In the genomic region with DNA sequence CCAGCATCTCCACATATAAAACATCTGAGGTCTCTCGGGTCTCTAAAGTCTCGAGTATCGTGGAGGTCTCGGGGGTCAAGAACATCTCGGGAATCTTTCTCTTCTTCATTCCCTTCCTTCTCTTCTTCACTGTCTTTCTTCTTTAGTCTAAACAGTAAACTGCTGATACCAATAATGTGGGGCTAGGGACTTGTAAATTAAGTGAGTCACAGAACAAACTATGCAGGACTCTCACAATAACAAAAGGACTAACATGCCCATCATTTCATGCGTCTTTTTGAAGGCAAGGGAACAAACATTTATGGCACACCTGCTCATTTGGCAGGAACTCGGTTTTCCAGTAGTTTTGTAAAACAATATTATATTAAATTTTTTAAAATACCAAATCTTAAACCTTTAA, we compare ENCODE assay signal across 26 cellular contexts.
"Had no signal": no experiment of that assay in that cellular context is flagged by ENCODE, and none has a peak within 500 bp of the region (broad histone marks: within the 10 kb centered on the region; RNA-seq: fewer than 3 reads in every experiment).

No MANE protein-coding gene starts in this region.

- H3K27ac ChIP-seq: heart left ventricle, left lung, lower lobe of right lung, pancreas, psoas muscle, sigmoid colon, stomach, thyroid gland, upper lobe of left lung had no signal

- FAIRE-seq: pancreas had no signal

- H3K9me3 Mint-ChIP-seq: activated naive CD4-positive, alpha-beta T cell treated with anti-CD3 and anti-CD28 coated beads for 36 hours; activated naive CD8-positive, alpha-beta T cell treated with anti-CD3 and anti-CD28 coated beads, Interleukin-2, amount 10 ng/mL, durations not matched to agents 7 days and 5 days; activated T-helper 1 cell treated with anti-CD3 and anti-CD28 coated beads, Interleukin-12 subunit alpha, Interleukin-12 subunit beta, Interleukin-2, Interleukin-4 antibody, amounts not matched to agents 30 ng/mL and 10 ng/mL and 1 ng/mL, durations not matched to agents 14 hours and 24 hours and 36 hours; nephron; stimulated activated naive B cell treated with anti-CD40 and anti-IgM and Interleukin-4, amounts not matched to agents 10 μg/mL and 1 μg/mL and 100 μg/mL, for 72 hours had no signal

- DNase-seq: activated CD4-positive, alpha-beta T cell treated with anti-CD3 and anti-CD28 coated beads for 4 hours; activated CD4-positive, alpha-beta T cell treated with anti-CD3 and anti-CD28 coated beads, Interleukin-2, amount 50 U/mL, for 48 hours; activated CD8-positive, alpha-beta memory T cell treated with anti-CD3 and anti-CD28 coated beads for 24 hours; activated effector memory CD4-positive, alpha-beta T cell treated with anti-CD3 and anti-CD28 coated beads, Interleukin-2, amount 50 U/mL, for 16 hours; activated naive CD4-positive, alpha-beta T cell treated with anti-CD3 and anti-CD28 coated beads for 36 hours; activated naive CD8-positive, alpha-beta T cell treated with anti-CD3 and anti-CD28 coated beads, Interleukin-2, amount 10 ng/mL, durations not matched to agents 7 days and 5 days; activated T-cell treated with anti-CD3 and anti-CD28 coated beads, Interleukin-2, amount 50 U/mL, for 1 hour; caudate nucleus; foreskin fibroblast; heart left ventricle; hypothalamus; left lung; lower lobe of right lung; mesenchymal stem cell; mucosa of descending colon; pancreas; psoas muscle; sigmoid colon; stimulated activated CD4-positive, alpha-beta T cell treated with anti-CD3 and anti-CD28 coated beads, Interleukin-15, amount 100 ng/mL, for 24 hours; stimulated activated CD4-positive, alpha-beta T cell treated with anti-CD3 and anti-CD28 coated beads, Interleukin-2, amount 100 ng/mL, for 24 hours; stimulated activated naive B cell treated with anti-CD40 and anti-IgM and Interleukin-4, amounts not matched to agents 10 μg/mL and 1 μg/mL and 100 μg/mL, for 72 hours; stomach; thyroid gland; upper lobe of left lung had no signal

- H3K27ac Mint-ChIP-seq: activated naive CD4-positive, alpha-beta T cell treated with anti-CD3 and anti-CD28 coated beads for 36 hours; activated naive CD8-positive, alpha-beta T cell treated with anti-CD3 and anti-CD28 coated beads, Interleukin-2, amount 10 ng/mL, durations not matched to agents 7 days and 5 days; activated T-helper 1 cell treated with anti-CD3 and anti-CD28 coated beads, Interleukin-12 subunit alpha, Interleukin-12 subunit beta, Interleukin-2, Interleukin-4 antibody, amounts not matched to agents 30 ng/mL and 10 ng/mL and 1 ng/mL, durations not matched to agents 14 hours and 24 hours and 36 hours; nephron; stimulated activated naive B cell treated with anti-CD40 and anti-IgM and Interleukin-4, amounts not matched to agents 10 μg/mL and 1 μg/mL and 100 μg/mL, for 72 hours had no signal

- H3K4me1 Mint-ChIP-seq: activated naive CD8-positive, alpha-beta T cell treated with anti-CD3 and anti-CD28 coated beads, Interleukin-2, amount 10 ng/mL, durations not matched to agents 7 days and 5 days; nephron; stimulated activated naive B cell treated with anti-CD40 and anti-IgM and Interleukin-4, amounts not matched to agents 10 μg/mL and 1 μg/mL and 100 μg/mL, for 72 hours had no signal

- H3K4me1 ChIP-seq: heart left ventricle, left lung, lower lobe of right lung, pancreas, psoas muscle, stomach, thyroid gland, upper lobe of left lung had no signal

- H3K4me3 Mint-ChIP-seq: activated naive CD4-positive, alpha-beta T cell treated with anti-CD3 and anti-CD28 coated beads for 36 hours; activated naive CD8-positive, alpha-beta T cell treated with anti-CD3 and anti-CD28 coated beads, Interleukin-2, amount 10 ng/mL, durations not matched to agents 7 days and 5 days; activated T-helper 1 cell treated with anti-CD3 and anti-CD28 coated beads, Interleukin-12 subunit alpha, Interleukin-12 subunit beta, Interleukin-2, Interleukin-4 antibody, amounts not matched to agents 30 ng/mL and 10 ng/mL and 1 ng/mL, durations not matched to agents 14 hours and 24 hours and 36 hours; nephron; stimulated activated naive B cell treated with anti-CD40 and anti-IgM and Interleukin-4, amounts not matched to agents 10 μg/mL and 1 μg/mL and 100 μg/mL, for 72 hours had no signal

- H3K9me3 ChIP-seq: heart left ventricle, left lung, lower lobe of right lung, mucosa of descending colon, pancreas, psoas muscle, sigmoid colon, stomach, thyroid gland, upper lobe of left lung had no signal

- H3K27me3 Mint-ChIP-seq: activated naive CD8-positive, alpha-beta T cell treated with anti-CD3 and anti-CD28 coated beads, Interleukin-2, amount 10 ng/mL, durations not matched to agents 7 days and 5 days; stimulated activated naive B cell treated with anti-CD40 and anti-IgM and Interleukin-4, amounts not matched to agents 10 μg/mL and 1 μg/mL and 100 μg/mL, for 72 hours had no signal

- H3K27me3 ChIP-seq: heart left ventricle, left lung, pancreas, sigmoid colon, stomach, thyroid gland, upper lobe of left lung had no signal

- H3K4me3 ChIP-seq: heart left ventricle, left lung, lower lobe of right lung, mucosa of descending colon, pancreas, psoas muscle, sigmoid colon, stomach, thyroid gland, upper lobe of left lung had no signal
